8 cellular contexts compared by ENCODE assay signal in genomic region chr7:151172273-151173141, GRCh38. TPM values are rescaled to one million over a fixed set of nuclear protein-coding genes. Genes with fewer than 3 reads are reported as not detected.
DNase-seq lines count a peak whose midpoint lies in the region; ATAC-seq and TF ChIP-seq lines count a peak whose summit lies in the region.

No MANE protein-coding gene starts in this region.

- TF ChIP-seq CTCF in DND-41 (IDR thresholded peaks at IDR 0.05; ENCODE audit: borderline replicate concordance, extremely low read depth, low read length, poor library complexity, severe bottlenecking) (peak; percentile 100), MM.1S (IDR thresholded peaks at IDR 0.05; ENCODE audit: low read length) (peak; percentile 100)

- CTCF ChIA-PET in T-cell (lab: Charles Lee): interaction anchor here (0.7 to 1.0 kb wide), 5 partner anchors 34 to 132 kb away, joined by 3 to 5 read pairs (median 3); no protein-coding TSS in a partner anchor

- H3K4me3 ChIP-seq in DND-41 (ENCODE audit: low read depth in 1 of 2, low read length in 2 of 2): no peak overlapping the region
- no peak overlapping the region for H3K4me3 ChIP-seq in MM.1S (ENCODE audit: low read length)

- peak; percentile 92 for ATAC-seq in DND-41 (ENCODE audit: insufficient read depth, low read depth)
- peak; percentile 66 for ATAC-seq in GM21619 (IDR thresholded peaks at IDR 0.05; ENCODE audit: unreplicated experiment)
- peak; percentile 71 to 88 (median 74) for ATAC-seq in T-cell (replicated peaks in 1 of 4)
- peak; percentile 66 to 71 for ATAC-seq in left cardiac atrium
- peak; percentile 83 for ATAC-seq in sciatic nerve
- ATAC-seq in HG03460 (IDR thresholded peaks at IDR 0.05; ENCODE audit: unreplicated experiment): no peak

- H3F3A ChIP-seq in MM.1S (ENCODE audit: insufficient read depth, low read length): no peaks in the 10 kb centered on the region

- H3K36me3 ChIP-seq in DND-41 (ENCODE audit: insufficient read depth, low read length): no peaks in the 10 kb centered on the region
- H3K36me3 ChIP-seq in MM.1S (replicated peaks; ENCODE audit: insufficient read depth, low read length): no peaks in the 10 kb centered on the region

- no peaks in the 10 kb centered on the region for H3K9me2 ChIP-seq in MM.1S (replicated peaks; ENCODE audit: insufficient read depth, low read length)

- H3K79me2 ChIP-seq in DND-41 (ENCODE audit: insufficient read depth, low read length) (no peaks in the 10 kb centered on the region), MM.1S (ENCODE audit: low read length) (no peaks in the 10 kb centered on the region)

- H3K4me1 ChIP-seq in DND-41 (ENCODE audit: insufficient read depth, low read length) (no peaks in the 10 kb centered on the region; the same call in 1 of the 2 replicates), MM.1S (ENCODE audit: low read length) (no peaks in the 10 kb centered on the region)

- H3K27me3 ChIP-seq in DND-41 (ENCODE audit: insufficient read depth, low read length, poor library complexity) (peaks cover 11% of the 10 kb centered on the region), MM.1S (replicated peaks; ENCODE audit: insufficient read depth, low read length) (peaks cover 81% of the 10 kb centered on the region)

- H4K20me1 ChIP-seq in DND-41 (ENCODE audit: insufficient read depth, low read length) (no peaks in the 10 kb centered on the region), MM.1S (ENCODE audit: insufficient read depth, low read length) (no peaks in the 10 kb centered on the region)

- DNase-seq in DND-41 (peak; percentile 74), MM.1S (peak; percentile 77), T-cell (peak; percentile 28 to 81 (median 71)), left cardiac atrium (peak; percentile 80), sciatic nerve (ENCODE audit: low spot score) (peak; percentile 88)
- DNase-seq in activated naive CD8-positive, alpha-beta T cell treated with anti-CD3 and anti-CD28 coated beads, Interleukin-2, amount 50 U/mL, for 16 hours (ENCODE audit: low read depth, low spot score): peak; percentile 54

- no peaks in the 10 kb centered on the region for H3K9me3 ChIP-seq in DND-41 (ENCODE audit: insufficient read depth, low read length, severe bottlenecking)
- no peaks in the 10 kb centered on the region for H3K9me3 ChIP-seq in MM.1S (replicated peaks; ENCODE audit: insufficient read depth, low read length)

- no peaks in the 10 kb centered on the region for H3K9me3 Mint-ChIP-seq in T-cell

- no peak overlapping the region for H3K9ac ChIP-seq in DND-41 (ENCODE audit: low read depth, low read length)
- no peak overlapping the region for H3K9ac ChIP-seq in MM.1S (ENCODE audit: low read length)

- H3K27me3 Mint-ChIP-seq in T-cell: peaks cover 48 to 62% of the 10 kb centered on the region in 2 donors

- H3K27ac ChIP-seq in DND-41 (ENCODE audit: low read length) (no peak overlapping the region), MM.1S (ENCODE audit: low read length) (no peak overlapping the region)

- H3K36me3 Mint-ChIP-seq in T-cell: no peaks in the 10 kb centered on the region

- H2AFZ ChIP-seq in DND-41 (ENCODE audit: low read depth, low read length): no peak overlapping the region
- H2AFZ ChIP-seq in MM.1S (ENCODE audit: low read length): no peak overlapping the region

- H3K4me1 Mint-ChIP-seq in T-cell: peaks cover 12 to 19% (median 12%) of the 10 kb centered on the region in 3 donors

- H3K27ac Mint-ChIP-seq in T-cell: peak overlapping the region in 1 of 2 donors; percentile 37

- no peak overlapping the region for H3K4me2 ChIP-seq in DND-41 (ENCODE audit: insufficient read depth, low read length)
- no peak overlapping the region; the same call in 1 of the 2 replicates for H3K4me2 ChIP-seq in MM.1S (ENCODE audit: low read depth, low read length)

- POLR2A ChIA-PET in T-cell (lab: Charles Lee): interaction anchor here (0.7 kb wide), 2 partner anchors 61 to 72 kb away, joined by 3 read pairs; no protein-coding TSS in a partner anchor

- no peak overlapping the region for H3K4me3 Mint-ChIP-seq in T-cell

- intact Hi-C loops in left cardiac atrium (cut with DNase I): loop anchor here (1.0 to 5.0 kb wide), 3 partner anchors 48 to 130 kb away; no protein-coding TSS in a partner anchor
- intact Hi-C loops in sciatic nerve (cut with DNase I): loop anchor here (5.0 kb wide), 1 partner anchor 35 kb away; no protein-coding TSS in a partner anchor

RNA-seq across cellular contexts. Expression of gene GBX1, which starts 5.0 kb away (rescaled TPM):
- total RNA-seq in T-cell: not detected
- total RNA-seq in left cardiac atrium: under 1 TPM in 1 of 2 donors, not detected in 1; 0.56 TPM
- total RNA-seq in sciatic nerve: not detected

RNA-seq across cellular contexts. Expression of gene ASB10, which starts 14.5 kb away (rescaled TPM):
- total RNA-seq in T-cell (not detected), left cardiac atrium (10 to 100 TPM in 1 of 2 donors, 1 to 10 TPM in 1; 8.2 to 12.8 TPM), sciatic nerve (not detected)

RNA-seq across cellular contexts. Expression of gene H2BK1, which starts 37.8 kb away (rescaled TPM):
- total RNA-seq in T-cell: 1 to 10 TPM; 3.1 to 7.7 (median 5.1) TPM
- total RNA-seq in left cardiac atrium: not detected
- total RNA-seq in sciatic nerve: not detected

RNA-seq across cellular contexts. Expression of gene ABCF2, which starts 54.5 kb away (rescaled TPM):
- total RNA-seq in T-cell (10 to 100 TPM; 22.9 to 39.7 (median 38.8) TPM), left cardiac atrium (10 to 100 TPM; 21.4 to 33.6 TPM), sciatic nerve (20.8 TPM)

RNA-seq across cellular contexts. Expression of gene CHPF2, which starts 59.8 kb away (rescaled TPM):
- total RNA-seq in T-cell (10 to 100 TPM; 34.2 to 66.1 (median 64.1) TPM), left cardiac atrium (10 to 100 TPM; 15.0 to 34.5 TPM), sciatic nerve (23.6 TPM)
